22 cellular contexts compared by ENCODE assay signal in the genomic region with DNA sequence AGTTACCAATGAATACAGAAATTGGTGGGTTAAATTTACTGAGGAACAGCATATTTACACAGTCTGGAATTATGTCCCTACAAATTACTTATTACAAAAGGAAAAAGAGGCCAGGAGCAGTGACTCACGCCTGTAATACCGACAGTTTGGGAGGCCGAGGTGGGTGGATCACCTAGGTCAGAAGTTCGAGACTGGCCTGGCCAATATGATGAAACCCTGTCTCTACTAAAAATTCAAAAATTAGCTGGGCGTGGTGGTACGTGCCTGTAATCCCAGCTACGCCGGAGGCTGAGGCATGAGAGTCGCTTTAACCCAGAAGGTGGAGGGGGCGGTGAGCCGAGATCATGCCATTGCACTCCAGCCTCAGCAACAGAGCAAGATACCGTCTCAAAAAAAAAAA. TPM values are rescaled to one million over a fixed set of nuclear protein-coding genes. Genes with fewer than 3 reads are reported as not detected.
A peak's percentile ranks its signal among the peaks of the same experiment; 100 is the strongest.
DNase-seq lines count a peak whose midpoint lies in the region; ATAC-seq and TF ChIP-seq lines count a peak whose summit lies in the region.
"Had no signal": no experiment of that assay in that cellular context is flagged by ENCODE, and none has a peak within 500 bp of the region (broad histone marks: within the 10 kb centered on the region; RNA-seq: fewer than 3 reads in every experiment).

No MANE protein-coding gene starts in this region.

- peak overlapping the region; percentile 69 for H3K27ac Mint-ChIP-seq in central memory CD8-positive, alpha-beta T cell (ENCODE audit: low read depth)
- peak overlapping the region; percentile 5 for H3K27ac Mint-ChIP-seq in mesothelial cell of epicardium
- no peak overlapping the region for H3K27ac Mint-ChIP-seq in natural killer cell treated with Interleukin-12 subunit alpha and Interleukin-12 subunit beta and Interleukin-15 and Interleukin-18, amount 100 ng/mL, for 72 hours
- H3K27ac Mint-ChIP-seq: activated T-helper 2 cell treated with anti-CD3 and anti-CD28 coated beads, Interferon-gamma antibody, Interleukin-2, Interleukin-4, amounts not matched to agents 10 μg/mL and 5 μg/mL and 100 μg/mL, durations not matched to agents 14 hours and 24 hours and 36 hours; endodermal cell; T-helper 1 cell treated with Interleukin-12 subunit alpha and Interleukin-12 subunit beta and Interleukin-4 antibody, amounts not matched to agents 30 μg/mL and 1 μg/mL, for 36 hours had no signal

- H3K4me1 Mint-ChIP-seq in central memory CD8-positive, alpha-beta T cell = no peaks in the 10 kb centered on the region
- no peaks in the 10 kb centered on the region for H3K4me1 Mint-ChIP-seq in mesothelial cell of epicardium
- H3K4me1 Mint-ChIP-seq in natural killer cell treated with Interleukin-12 subunit alpha and Interleukin-12 subunit beta and Interleukin-15 and Interleukin-18, amount 100 ng/mL, for 72 hours (ENCODE audit: low read depth in 2 of 2) = no peaks in the 10 kb centered on the region
- H3K4me1 Mint-ChIP-seq: endodermal cell; naive thymus-derived CD8-positive, alpha-beta T cell had no signal

- H3K9me3 Mint-ChIP-seq in central memory CD8-positive, alpha-beta T cell = no peaks in the 10 kb centered on the region
- H3K9me3 Mint-ChIP-seq in mesothelial cell of epicardium = no peaks in the 10 kb centered on the region
- H3K9me3 Mint-ChIP-seq in natural killer cell treated with Interleukin-12 subunit alpha and Interleukin-12 subunit beta and Interleukin-15 and Interleukin-18, amount 100 ng/mL, for 72 hours = no peaks in the 10 kb centered on the region
- H3K9me3 Mint-ChIP-seq: activated T-helper 2 cell treated with anti-CD3 and anti-CD28 coated beads, Interferon-gamma antibody, Interleukin-2, Interleukin-4, amounts not matched to agents 10 μg/mL and 5 μg/mL and 100 μg/mL, durations not matched to agents 14 hours and 24 hours and 36 hours; endodermal cell; naive thymus-derived CD8-positive, alpha-beta T cell; T-helper 1 cell treated with Interleukin-12 subunit alpha and Interleukin-12 subunit beta and Interleukin-4 antibody, amounts not matched to agents 30 μg/mL and 1 μg/mL, for 36 hours had no signal

- no peak for ATAC-seq in central memory CD8-positive, alpha-beta T cell (replicated peaks; ENCODE audit: extremely low read depth, poor library complexity, severe bottlenecking)
- no peak for ATAC-seq in natural killer cell treated with Interleukin-12 subunit alpha and Interleukin-12 subunit beta and Interleukin-15 and Interleukin-18, amount 100 ng/mL, for 72 hours
- no peak for ATAC-seq in GM21825 (IDR thresholded peaks at IDR 0.05; ENCODE audit: unreplicated experiment)
- ATAC-seq: left colon; naive thymus-derived CD8-positive, alpha-beta T cell had no signal

- H3K36me3 Mint-ChIP-seq in central memory CD8-positive, alpha-beta T cell (ENCODE audit: insufficient read depth) = peaks cover 57% of the 10 kb centered on the region
- H3K36me3 Mint-ChIP-seq in mesothelial cell of epicardium = peaks cover 29% of the 10 kb centered on the region
- peaks cover 16% of the 10 kb centered on the region for H3K36me3 Mint-ChIP-seq in natural killer cell treated with Interleukin-12 subunit alpha and Interleukin-12 subunit beta and Interleukin-15 and Interleukin-18, amount 100 ng/mL, for 72 hours

- H3K27me3 Mint-ChIP-seq in central memory CD8-positive, alpha-beta T cell = no peaks in the 10 kb centered on the region
- H3K27me3 Mint-ChIP-seq in mesothelial cell of epicardium (ENCODE audit: low read depth) = no peaks in the 10 kb centered on the region
- H3K27me3 Mint-ChIP-seq in natural killer cell treated with Interleukin-12 subunit alpha and Interleukin-12 subunit beta and Interleukin-15 and Interleukin-18, amount 100 ng/mL, for 72 hours = no peaks in the 10 kb centered on the region
- H3K27me3 Mint-ChIP-seq: naive thymus-derived CD8-positive, alpha-beta T cell had no signal

- TF ChIP-seq CTCF in mesothelial cell of epicardium (IDR thresholded peaks at IDR 0.05; ENCODE audit: unreplicated experiment) = no peak

- DNase-seq in Caki2 (ENCODE audit: low read depth) = peak; percentile 51
- peak; percentile 6 for DNase-seq in M059J (ENCODE audit: low read depth)
- no peak for DNase-seq in central memory CD8-positive, alpha-beta T cell (ENCODE audit: low spot score in 2 of 2)
- no peak for DNase-seq in mesothelial cell of epicardium (ENCODE audit: low spot score in 2 of 2, unreplicated experiment in 2 of 2)
- no peak for DNase-seq in DMS 273 treated with DMSO at 0.1 percent for 48 hours (lab: John Stamatoyannopoulos, UW)
- no peak for DNase-seq in natural killer cell treated with Interleukin-12 subunit alpha and Interleukin-12 subunit beta and Interleukin-15 and Interleukin-18, amount 100 ng/mL, for 72 hours (ENCODE audit: low spot score)
- no peak for DNase-seq in KBM-7
- DNase-seq: activated CD4-positive, alpha-beta T cell treated with anti-CD3 and anti-CD28 coated beads for 48 hours; cortex of kidney; endodermal cell; left colon; naive thymus-derived CD8-positive, alpha-beta T cell; NCI-H1092; NCI-H2029 treated with DMSO at 0.1 percent for 48 hours; NCI-H510A treated with DMSO at 0.1 percent for 48 hours; NK-92 treated with Interleukin-12 subunit alpha and Interleukin-12 subunit beta, amount 100 ng/mL, for 24 hours; Peyer's patch; posterior cingulate gyrus; sigmoid colon had no signal

- no peak overlapping the region for H3K4me3 Mint-ChIP-seq in central memory CD8-positive, alpha-beta T cell
- no peak overlapping the region for H3K4me3 Mint-ChIP-seq in mesothelial cell of epicardium
- H3K4me3 Mint-ChIP-seq in natural killer cell treated with Interleukin-12 subunit alpha and Interleukin-12 subunit beta and Interleukin-15 and Interleukin-18, amount 100 ng/mL, for 72 hours = no peak overlapping the region
- H3K4me3 Mint-ChIP-seq: endodermal cell; naive thymus-derived CD8-positive, alpha-beta T cell; T-helper 1 cell treated with Interleukin-12 subunit alpha and Interleukin-12 subunit beta and Interleukin-4 antibody, amounts not matched to agents 30 μg/mL and 1 μg/mL, for 36 hours had no signal

- in situ Hi-C loops in Caki2 (cut with HindIII; ENCODE audit: low pct_unique_long_range_greater_than_20kb, low sequenced_read_pairs) = no loop called here
- in situ Hi-C loops in KBM-7 (cut with MboI; ENCODE audit: low pct_unique_long_range_greater_than_20kb, low sequenced_read_pairs) = no loop called here

RNA-seq across cellular contexts. Expression of a gene that starts 52.6 kb away (rescaled TPM):
- 76.3 and 78.6 TPM in 2 replicates for total RNA-seq in Caki2 (2014; rRNA removed; shearing (Covaris generic); ENCODE audit: low replicate concordance)
- total RNA-seq in M059J (2014; rRNA removed; shearing (Covaris generic)) = 54.5 and 110 TPM in 2 replicates
- 177 to 195 TPM (median 184 TPM) in 3 replicates for total RNA-seq in mesothelial cell of epicardium
- 100 to 1,000 TPM in 1 of 2 donors, 10 to 100 TPM in 1; 99.1 to 135 TPM for total RNA-seq in natural killer cell treated with Interleukin-12 subunit alpha and Interleukin-12 subunit beta and Interleukin-15 and Interleukin-18, amount 100 ng/mL, for 72 hours

Comparison
In these comparisons a context has a peak if more than half of its experiments do, and no peak if none do; other contexts are left out.
1. DNase-seq: peak in Caki2 (single experiment) and M059J (single experiment); none in central memory CD8-positive, alpha-beta T cell (0 of 2), mesothelial cell of epicardium (0 of 2), DMS 273 treated with DMSO at 0.1 percent for 48 hours (single experiment), natural killer cell treated with Interleukin-12 subunit alpha and Interleukin-12 subunit beta and Interleukin-15 and Interleukin-18, amount 100 ng/mL, for 72 hours (single experiment) and KBM-7 (single experiment).
2. H3K27ac Mint-ChIP-seq: peak in central memory CD8-positive, alpha-beta T cell (single experiment) and mesothelial cell of epicardium (single experiment); none in natural killer cell treated with Interleukin-12 subunit alpha and Interleukin-12 subunit beta and Interleukin-15 and Interleukin-18, amount 100 ng/mL, for 72 hours (0 of 2).